ENCODE assay signal across 25 cellular contexts in the genomic region with DNA sequence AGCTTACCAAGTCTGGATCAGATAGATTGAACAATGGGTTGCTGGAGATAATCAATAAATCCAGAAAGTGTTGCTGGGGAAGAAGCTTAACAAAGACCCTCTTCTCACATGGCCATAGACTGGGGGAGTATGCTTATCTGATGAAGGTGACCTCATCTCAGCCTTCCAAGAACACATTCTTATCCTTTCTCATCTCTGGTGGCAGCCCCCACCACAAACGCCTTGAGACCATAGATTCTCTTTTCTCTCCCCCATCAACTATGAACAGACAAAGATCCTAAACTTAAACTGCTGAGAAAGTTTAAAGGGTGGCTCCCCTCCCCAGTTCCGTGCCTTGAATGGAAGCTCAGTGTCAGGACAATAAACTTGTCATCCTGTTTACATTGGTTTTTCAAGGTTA.
"Had no signal": no experiment of that assay in that cellular context is flagged by ENCODE, and none has a peak within 500 bp of the region (broad histone marks: within the 10 kb centered on the region; RNA-seq: fewer than 3 reads in every experiment).

No MANE protein-coding gene starts in this region.

- H3K4me3 ChIP-seq: coronary artery, mucosa of descending colon, suprapubic skin, tibial nerve, vagina had no signal

- H2AFZ ChIP-seq: parathyroid adenoma had no signal

- H3K27me3 ChIP-seq: suprapubic skin, tibial nerve, vagina had no signal

- H3K27ac Mint-ChIP-seq: activated naive CD8-positive, alpha-beta T cell treated with anti-CD3 and anti-CD28 coated beads, Interleukin-2, amount 50 U/mL, for 24 hours; activated T-cell treated with anti-CD3 and anti-CD28 coated beads, Interleukin-2, amount 50 U/mL, for 72 hours; immature natural killer cell; memory B cell; nephron progenitor cell; stimulated activated effector memory CD8-positive, alpha-beta T cell treated with anti-CD3 and anti-CD28 coated beads, Interleukin-12 subunit alpha, Interleukin-12 subunit beta, amount 100 ng/mL, for 72 hours; stimulated activated naive CD8-positive, alpha-beta T cell treated with anti-CD3 and anti-CD28 coated beads, Interleukin-15, amount 100 ng/mL, for 72 hours had no signal

- H3K9ac ChIP-seq: parathyroid adenoma had no signal

- H3K4me1 ChIP-seq: parathyroid adenoma, tibial nerve had no signal

- H3K27me3 Mint-ChIP-seq: memory B cell; stimulated activated naive CD8-positive, alpha-beta T cell treated with anti-CD3 and anti-CD28 coated beads, Interleukin-15, amount 100 ng/mL, for 72 hours; T-helper 17 cell had no signal

- ATAC-seq: activated naive CD8-positive, alpha-beta T cell treated with anti-CD3 and anti-CD28 coated beads, Interleukin-2, amount 50 U/mL, for 24 hours; activated T-cell treated with anti-CD3 and anti-CD28 coated beads, Interleukin-2, amount 50 U/mL, for 72 hours; mucosa of descending colon; sciatic nerve; stimulated activated effector memory CD8-positive, alpha-beta T cell treated with anti-CD3 and anti-CD28 coated beads, Interleukin-12 subunit alpha, Interleukin-12 subunit beta, amount 100 ng/mL, for 72 hours; stimulated activated naive CD8-positive, alpha-beta T cell treated with anti-CD3 and anti-CD28 coated beads, Interleukin-15, amount 100 ng/mL, for 72 hours; T-helper 17 cell had no signal

- H3K36me3 ChIP-seq: suprapubic skin, tibial nerve, vagina had no signal

- H3K9me3 Mint-ChIP-seq: immature natural killer cell; stimulated activated effector memory CD8-positive, alpha-beta T cell treated with anti-CD3 and anti-CD28 coated beads, Interleukin-12 subunit alpha, Interleukin-12 subunit beta, amount 100 ng/mL, for 72 hours had no signal

- DNase-seq: activated CD4-positive, alpha-beta T cell treated with anti-CD3 and anti-CD28 coated beads for 4 hours; activated CD4-positive, alpha-beta T cell treated with anti-CD3 and anti-CD28 coated beads, Interleukin-2, amount 50 U/mL, for 48 hours; activated CD4-positive, CD25-positive, alpha-beta regulatory T cell; activated effector memory CD4-positive, alpha-beta T cell treated with anti-CD3 and anti-CD28 coated beads, Interleukin-2, amount 50 U/mL, for 16 hours; activated naive CD4-positive, alpha-beta T cell treated with anti-CD3 and anti-CD28 coated beads, Interleukin-2, amount 50 U/mL, for 16 hours; activated naive CD8-positive, alpha-beta T cell treated with anti-CD3 and anti-CD28 coated beads, Interleukin-2, amount 50 U/mL, for 24 hours; activated T-cell treated with anti-CD3 and anti-CD28 coated beads, Interleukin-2, amount 50 U/mL, for 72 hours; cerebellar nuclear complex; foreskin keratinocyte; immature natural killer cell; mucosa of descending colon; nucleus accumbens; small intestine; stimulated activated CD4-positive, alpha-beta T cell treated with anti-CD3 and anti-CD28 coated beads, Interleukin-2, amount 100 ng/mL, for 24 hours; stimulated activated naive CD8-positive, alpha-beta T cell treated with anti-CD3 and anti-CD28 coated beads, Interleukin-15, amount 100 ng/mL, for 72 hours; T-helper 17 cell had no signal

- H3K79me2 ChIP-seq: parathyroid adenoma had no signal

- H3K27ac ChIP-seq: coronary artery, foreskin keratinocyte, parathyroid adenoma, suprapubic skin, tibial nerve, vagina had no signal

- H3K4me3 Mint-ChIP-seq: activated naive CD8-positive, alpha-beta T cell treated with anti-CD3 and anti-CD28 coated beads, Interleukin-2, amount 50 U/mL, for 24 hours; activated T-cell treated with anti-CD3 and anti-CD28 coated beads, Interleukin-2, amount 50 U/mL, for 72 hours; nephron progenitor cell; stimulated activated effector memory CD8-positive, alpha-beta T cell treated with anti-CD3 and anti-CD28 coated beads, Interleukin-12 subunit alpha, Interleukin-12 subunit beta, amount 100 ng/mL, for 72 hours; stimulated activated naive CD8-positive, alpha-beta T cell treated with anti-CD3 and anti-CD28 coated beads, Interleukin-15, amount 100 ng/mL, for 72 hours; T-helper 17 cell had no signal

- H3K36me3 Mint-ChIP-seq: stimulated activated effector memory CD8-positive, alpha-beta T cell treated with anti-CD3 and anti-CD28 coated beads, Interleukin-12 subunit alpha, Interleukin-12 subunit beta, amount 100 ng/mL, for 72 hours had no signal

- H3K9me3 ChIP-seq: mucosa of descending colon, suprapubic skin, tibial nerve, vagina had no signal
